2 cellular contexts compared by ENCODE assay signal in the genomic region with DNA sequence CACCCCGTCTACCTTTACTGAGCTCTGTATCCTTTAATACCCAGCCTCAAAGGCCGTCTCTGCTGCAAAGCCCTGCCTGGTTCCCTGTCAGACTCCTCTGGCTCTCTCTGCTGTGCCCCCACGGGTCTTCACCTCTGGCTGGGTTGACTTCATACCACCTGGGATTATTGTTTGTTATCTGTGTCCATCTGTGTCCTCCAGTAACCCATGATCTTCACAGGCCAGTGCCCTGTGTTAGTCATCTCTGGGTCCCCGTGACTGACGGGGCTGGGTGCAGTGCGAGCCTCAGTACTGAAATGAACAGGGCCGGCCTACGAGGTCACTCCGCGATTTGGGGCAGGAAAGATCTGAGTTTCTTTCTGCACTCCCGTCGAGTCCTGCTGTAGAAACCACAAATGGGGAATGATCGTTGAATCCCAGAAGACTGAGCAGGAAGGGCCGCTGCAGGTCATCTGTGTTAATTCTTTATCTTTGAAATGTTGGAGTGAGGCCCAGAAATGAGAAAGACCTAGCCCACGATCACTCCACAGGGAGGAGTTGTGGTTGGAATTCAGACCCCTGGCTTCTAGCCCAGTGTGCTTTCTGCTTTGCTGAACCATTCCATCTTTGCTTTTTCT.
TF ChIP-seq lines count a peak whose summit lies in the region.

No MANE protein-coding gene starts in this region.

TF ChIP-seq in K562, 482 proteins besides CTCF, POLR2A, EP300 and RAD21 (continued from another document and continues in another):
- no peak for TF ChIP-seq ZSCAN29 (IDR thresholded peaks at IDR 0.05)
- 0 out of 2 replicates have a peak, but pooled peaks have one; percentile 29 for TF ChIP-seq JUN (IDR thresholded peaks at IDR 0.05; ENCODE audit: borderline replicate concordance, low read depth, low read length)
- TF ChIP-seq JUN (CRISPR knock-in tag; IDR thresholded peaks at IDR 0.05; ENCODE audit: borderline replicate concordance), result no peak
- no peak for TF ChIP-seq PHF20 (IDR thresholded peaks at IDR 0.05; ENCODE audit: partially characterized antibody)
- TF ChIP-seq FOSL1 (tag; conservative IDR thresholded peaks at IDR 0.05), result peak; percentile 85
- TF ChIP-seq PTBP1 (IDR thresholded peaks at IDR 0.05; ENCODE audit: low read depth, low read length), result no peak
- TF ChIP-seq HDAC8 (tag; IDR thresholded peaks at IDR 0.05), result no peak
- no peak for TF ChIP-seq TAF15 (IDR thresholded peaks at IDR 0.05; ENCODE audit: low read depth, low read length)
- no peak for TF ChIP-seq ZNF354B (CRISPR knock-in tag; IDR thresholded peaks at IDR 0.05)
- TF ChIP-seq NFIC (IDR thresholded peaks at IDR 0.05), result 0 out of 2 replicates have a peak, but pooled peaks have one; percentile 24
- TF ChIP-seq PCBP1 (IDR thresholded peaks at IDR 0.05; ENCODE audit: low read depth, low read length, poor library complexity, severe bottlenecking), result no peak
- 0 out of 2 replicates have a peak, but pooled peaks have one; percentile 13 for TF ChIP-seq SMARCA4 (IDR thresholded peaks at IDR 0.05)
- 0 out of 2 replicates have a peak, but pooled peaks have one; percentile 37 for TF ChIP-seq BHLHE40 (IDR thresholded peaks at IDR 0.05; ENCODE audit: low read length)
- TF ChIP-seq NR1H2 (CRISPR knock-in tag; IDR thresholded peaks at IDR 0.05), result peak; percentile 77; the same call in 1 of the 2 replicates
- TF ChIP-seq GTF2F1 (IDR thresholded peaks at IDR 0.05; ENCODE audit: low read depth, low read length), result no peak
- TF ChIP-seq GATAD2A (IDR thresholded peaks at IDR 0.05), result no peak
- TF ChIP-seq, protein P1, sequence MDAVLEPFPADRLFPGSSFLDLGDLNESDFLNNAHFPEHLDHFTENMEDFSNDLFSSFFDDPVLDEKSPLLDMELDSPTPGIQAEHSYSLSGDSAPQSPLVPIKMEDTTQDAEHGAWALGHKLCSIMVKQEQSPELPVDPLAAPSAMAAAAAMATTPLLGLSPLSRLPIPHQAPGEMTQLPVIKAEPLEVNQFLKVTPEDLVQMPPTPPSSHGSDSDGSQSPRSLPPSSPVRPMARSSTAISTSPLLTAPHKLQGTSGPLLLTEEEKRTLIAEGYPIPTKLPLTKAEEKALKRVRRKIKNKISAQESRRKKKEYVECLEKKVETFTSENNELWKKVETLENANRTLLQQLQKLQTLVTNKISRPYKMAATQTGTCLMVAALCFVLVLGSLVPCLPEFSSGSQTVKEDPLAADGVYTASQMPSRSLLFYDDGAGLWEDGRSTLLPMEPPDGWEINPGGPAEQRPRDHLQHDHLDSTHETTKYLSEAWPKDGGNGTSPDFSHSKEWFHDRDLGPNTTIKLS (IDR thresholded peaks at IDR 0.05; ENCODE audit: borderline replicate concordance, low read depth), result no peak
- TF ChIP-seq ZNF165 (CRISPR knock-in tag; IDR thresholded peaks at IDR 0.05; ENCODE audit: borderline replicate concordance), result no peak
- 0 out of 2 replicates have a peak, but pooled peaks have one; percentile 15 for TF ChIP-seq FOXJ2 (tag; IDR thresholded peaks at IDR 0.05)
- no peak for TF ChIP-seq ZSCAN32 (CRISPR knock-in tag; IDR thresholded peaks at IDR 0.05)
- peak; percentile 38; the same call in 1 of the 2 replicates for TF ChIP-seq JUND (IDR thresholded peaks at IDR 0.05; ENCODE audit: borderline replicate concordance, low read depth, low read length)
- TF ChIP-seq JUND (tag; IDR thresholded peaks at IDR 0.05; ENCODE audit: borderline replicate concordance, low read depth, low read length), result no peak; the same call in 1 of the 3 replicates
- no peak for TF ChIP-seq CREBBP (IDR thresholded peaks at IDR 0.05; ENCODE audit: low read depth, low read length)
- no peak for TF ChIP-seq MBD2 (IDR thresholded peaks at IDR 0.05; ENCODE audit: borderline replicate concordance, low read depth)
- TF ChIP-seq FOS (IDR thresholded peaks at IDR 0.05; ENCODE audit: extremely low read depth, insufficient read length), result peak; percentile 2
- TF ChIP-seq CTBP1 (IDR thresholded peaks at IDR 0.05; ENCODE audit: borderline replicate concordance), result peak; percentile 48; the same call in 1 of the 2 replicates
- TF ChIP-seq, protein P2, sequence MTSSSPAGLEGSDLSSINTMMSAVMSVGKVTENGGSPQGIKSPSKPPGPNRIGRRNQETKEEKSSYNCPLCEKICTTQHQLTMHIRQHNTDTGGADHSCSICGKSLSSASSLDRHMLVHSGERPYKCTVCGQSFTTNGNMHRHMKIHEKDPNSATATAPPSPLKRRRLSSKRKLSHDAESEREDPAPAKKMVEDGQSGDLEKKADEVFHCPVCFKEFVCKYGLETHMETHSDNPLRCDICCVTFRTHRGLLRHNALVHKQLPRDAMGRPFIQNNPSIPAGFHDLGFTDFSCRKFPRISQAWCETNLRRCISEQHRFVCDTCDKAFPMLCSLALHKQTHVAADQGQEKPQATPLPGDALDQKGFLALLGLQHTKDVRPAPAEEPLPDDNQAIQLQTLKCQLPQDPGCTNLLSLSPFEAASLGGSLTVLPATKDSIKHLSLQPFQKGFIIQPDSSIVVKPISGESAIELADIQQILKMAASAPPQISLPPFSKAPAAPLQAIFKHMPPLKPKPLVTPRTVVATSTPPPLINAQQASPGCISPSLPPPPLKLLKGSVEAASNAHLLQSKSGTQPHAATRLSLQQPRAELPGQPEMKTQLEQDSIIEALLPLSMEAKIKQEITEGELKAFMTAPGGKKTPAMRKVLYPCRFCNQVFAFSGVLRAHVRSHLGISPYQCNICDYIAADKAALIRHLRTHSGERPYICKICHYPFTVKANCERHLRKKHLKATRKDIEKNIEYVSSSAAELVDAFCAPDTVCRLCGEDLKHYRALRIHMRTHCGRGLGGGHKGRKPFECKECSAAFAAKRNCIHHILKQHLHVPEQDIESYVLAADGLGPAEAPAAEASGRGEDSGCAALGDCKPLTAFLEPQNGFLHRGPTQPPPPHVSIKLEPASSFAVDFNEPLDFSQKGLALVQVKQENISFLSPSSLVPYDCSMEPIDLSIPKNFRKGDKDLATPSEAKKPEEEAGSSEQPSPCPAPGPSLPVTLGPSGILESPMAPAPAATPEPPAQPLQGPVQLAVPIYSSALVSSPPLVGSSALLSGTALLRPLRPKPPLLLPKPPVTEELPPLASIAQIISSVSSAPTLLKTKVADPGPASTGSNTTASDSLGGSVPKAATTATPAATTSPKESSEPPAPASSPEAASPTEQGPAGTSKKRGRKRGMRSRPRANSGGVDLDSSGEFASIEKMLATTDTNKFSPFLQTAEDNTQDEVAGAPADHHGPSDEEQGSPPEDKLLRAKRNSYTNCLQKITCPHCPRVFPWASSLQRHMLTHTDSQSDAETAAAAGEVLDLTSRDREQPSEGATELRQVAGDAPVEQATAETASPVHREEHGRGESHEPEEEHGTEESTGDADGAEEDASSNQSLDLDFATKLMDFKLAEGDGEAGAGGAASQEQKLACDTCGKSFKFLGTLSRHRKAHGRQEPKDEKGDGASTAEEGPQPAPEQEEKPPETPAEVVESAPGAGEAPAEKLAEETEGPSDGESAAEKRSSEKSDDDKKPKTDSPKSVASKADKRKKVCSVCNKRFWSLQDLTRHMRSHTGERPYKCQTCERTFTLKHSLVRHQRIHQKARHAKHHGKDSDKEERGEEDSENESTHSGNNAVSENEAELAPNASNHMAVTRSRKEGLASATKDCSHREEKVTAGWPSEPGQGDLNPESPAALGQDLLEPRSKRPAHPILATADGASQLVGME (CRISPR knock-in tag; IDR thresholded peaks at IDR 0.05), result no peak

TF ChIP-seq in liver, 16 proteins besides CTCF, POLR2A, EP300 and RAD21 (continued from another document):
- TF ChIP-seq, protein P3, sequence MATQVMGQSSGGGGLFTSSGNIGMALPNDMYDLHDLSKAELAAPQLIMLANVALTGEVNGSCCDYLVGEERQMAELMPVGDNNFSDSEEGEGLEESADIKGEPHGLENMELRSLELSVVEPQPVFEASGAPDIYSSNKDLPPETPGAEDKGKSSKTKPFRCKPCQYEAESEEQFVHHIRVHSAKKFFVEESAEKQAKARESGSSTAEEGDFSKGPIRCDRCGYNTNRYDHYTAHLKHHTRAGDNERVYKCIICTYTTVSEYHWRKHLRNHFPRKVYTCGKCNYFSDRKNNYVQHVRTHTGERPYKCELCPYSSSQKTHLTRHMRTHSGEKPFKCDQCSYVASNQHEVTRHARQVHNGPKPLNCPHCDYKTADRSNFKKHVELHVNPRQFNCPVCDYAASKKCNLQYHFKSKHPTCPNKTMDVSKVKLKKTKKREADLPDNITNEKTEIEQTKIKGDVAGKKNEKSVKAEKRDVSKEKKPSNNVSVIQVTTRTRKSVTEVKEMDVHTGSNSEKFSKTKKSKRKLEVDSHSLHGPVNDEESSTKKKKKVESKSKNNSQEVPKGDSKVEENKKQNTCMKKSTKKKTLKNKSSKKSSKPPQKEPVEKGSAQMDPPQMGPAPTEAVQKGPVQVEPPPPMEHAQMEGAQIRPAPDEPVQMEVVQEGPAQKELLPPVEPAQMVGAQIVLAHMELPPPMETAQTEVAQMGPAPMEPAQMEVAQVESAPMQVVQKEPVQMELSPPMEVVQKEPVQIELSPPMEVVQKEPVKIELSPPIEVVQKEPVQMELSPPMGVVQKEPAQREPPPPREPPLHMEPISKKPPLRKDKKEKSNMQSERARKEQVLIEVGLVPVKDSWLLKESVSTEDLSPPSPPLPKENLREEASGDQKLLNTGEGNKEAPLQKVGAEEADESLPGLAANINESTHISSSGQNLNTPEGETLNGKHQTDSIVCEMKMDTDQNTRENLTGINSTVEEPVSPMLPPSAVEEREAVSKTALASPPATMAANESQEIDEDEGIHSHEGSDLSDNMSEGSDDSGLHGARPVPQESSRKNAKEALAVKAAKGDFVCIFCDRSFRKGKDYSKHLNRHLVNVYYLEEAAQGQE (IDR thresholded peaks at IDR 0.05), result no peak
- no peak for TF ChIP-seq FOXA2 (IDR thresholded peaks at IDR 0.05)
- TF ChIP-seq YY1 (IDR thresholded peaks at IDR 0.05), result peak; percentile 68
- peak; percentile 90 for TF ChIP-seq NR2F2 (IDR thresholded peaks at IDR 0.05)
- TF ChIP-seq, protein P4, sequence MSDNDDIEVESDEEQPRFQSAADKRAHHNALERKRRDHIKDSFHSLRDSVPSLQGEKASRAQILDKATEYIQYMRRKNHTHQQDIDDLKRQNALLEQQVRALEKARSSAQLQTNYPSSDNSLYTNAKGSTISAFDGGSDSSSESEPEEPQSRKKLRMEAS (IDR thresholded peaks at IDR 0.05), result no peak
- TF ChIP-seq, protein P5, sequence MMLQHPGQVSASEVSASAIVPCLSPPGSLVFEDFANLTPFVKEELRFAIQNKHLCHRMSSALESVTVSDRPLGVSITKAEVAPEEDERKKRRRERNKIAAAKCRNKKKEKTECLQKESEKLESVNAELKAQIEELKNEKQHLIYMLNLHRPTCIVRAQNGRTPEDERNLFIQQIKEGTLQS (IDR thresholded peaks at IDR 0.05), result peak; percentile 87
- TF ChIP-seq SP1 (IDR thresholded peaks at IDR 0.05), result peak; percentile 87
- no peak for TF ChIP-seq TAF1 (conservative IDR thresholded peaks at IDR 0.05)
- TF ChIP-seq EGR1 (IDR thresholded peaks at IDR 0.05; ENCODE audit: low read depth in 2 of 2), result no peak
- TF ChIP-seq RXRA (IDR thresholded peaks at IDR 0.05), result peak; percentile 95 to 97
- no peak for TF ChIP-seq GABPA (IDR thresholded peaks at IDR 0.05 in 1 of 2, conservative IDR thresholded peaks at IDR 0.05 in 1 of 2)
- peak; percentile 52 for TF ChIP-seq HNF4G (IDR thresholded peaks at IDR 0.05)
- TF ChIP-seq, protein P6, sequence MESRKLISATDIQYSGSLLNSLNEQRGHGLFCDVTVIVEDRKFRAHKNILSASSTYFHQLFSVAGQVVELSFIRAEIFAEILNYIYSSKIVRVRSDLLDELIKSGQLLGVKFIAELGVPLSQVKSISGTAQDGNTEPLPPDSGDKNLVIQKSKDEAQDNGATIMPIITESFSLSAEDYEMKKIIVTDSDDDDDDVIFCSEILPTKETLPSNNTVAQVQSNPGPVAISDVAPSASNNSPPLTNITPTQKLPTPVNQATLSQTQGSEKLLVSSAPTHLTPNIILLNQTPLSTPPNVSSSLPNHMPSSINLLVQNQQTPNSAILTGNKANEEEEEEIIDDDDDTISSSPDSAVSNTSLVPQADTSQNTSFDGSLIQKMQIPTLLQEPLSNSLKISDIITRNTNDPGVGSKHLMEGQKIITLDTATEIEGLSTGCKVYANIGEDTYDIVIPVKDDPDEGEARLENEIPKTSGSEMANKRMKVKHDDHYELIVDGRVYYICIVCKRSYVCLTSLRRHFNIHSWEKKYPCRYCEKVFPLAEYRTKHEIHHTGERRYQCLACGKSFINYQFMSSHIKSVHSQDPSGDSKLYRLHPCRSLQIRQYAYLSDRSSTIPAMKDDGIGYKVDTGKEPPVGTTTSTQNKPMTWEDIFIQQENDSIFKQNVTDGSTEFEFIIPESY (IDR thresholded peaks at IDR 0.05), result no peak
- TF ChIP-seq HNF4A (conservative IDR thresholded peaks at IDR 0.05), result peak; percentile 80
